8 cellular contexts compared by ENCODE assay signal in genomic region chr6:26568601-26569432, GRCh38. TPM values are rescaled to one million over a fixed set of nuclear protein-coding genes. Genes with fewer than 3 reads are reported as not detected.
DNase-seq lines count a peak whose midpoint lies in the region; ATAC-seq and TF ChIP-seq lines count a peak whose summit lies in the region.

No MANE protein-coding gene starts in this region.

- H3K36me3 Mint-ChIP-seq in activated CD8-positive, alpha-beta memory T cell treated with anti-CD3 and anti-CD28 coated beads, Interleukin-2, amount 10 ng/mL, durations not matched to agents 7 days and 5 days, result peaks cover 3% of the 10 kb centered on the region
- peaks cover 12% of the 10 kb centered on the region for H3K36me3 Mint-ChIP-seq in endothelial cell (ENCODE audit: low read depth, unreplicated experiment)
- H3K36me3 Mint-ChIP-seq in mesothelial cell of epicardium, result no peaks in the 10 kb centered on the region

- no peaks in the 10 kb centered on the region for H3K9me3 ChIP-seq in HUES48 (ENCODE audit: control insufficient read depth, insufficient read depth, low read length)

- peak overlapping the region; percentile 93 for H3K27ac Mint-ChIP-seq in activated CD8-positive, alpha-beta memory T cell treated with anti-CD3 and anti-CD28 coated beads, Interleukin-2, amount 10 ng/mL, durations not matched to agents 7 days and 5 days
- H3K27ac Mint-ChIP-seq in endothelial cell (ENCODE audit: unreplicated experiment), result peak overlapping the region; percentile 94
- H3K27ac Mint-ChIP-seq in mesothelial cell of epicardium, result peak overlapping the region; percentile 93

- H3K9ac ChIP-seq in HUES48 (ENCODE audit: low read depth, low read length), result no peak overlapping the region

- CTCF ChIA-PET in activated CD8-positive, alpha-beta memory T cell treated with anti-CD3 and anti-CD28 coated beads, Interleukin-2, amount 10 ng/mL, durations not matched to agents 7 days and 5 days (lab: Charles Lee), result interaction anchor here (0.7 to 6.0 kb wide), 20 partner anchors 10 to 299 kb away, joined by 3 to 68 read pairs (median 6); partner anchors contain the start of gene HMGN4

- no peaks in the 10 kb centered on the region for H3K36me3 ChIP-seq in HUES48 (ENCODE audit: control insufficient read depth, insufficient read depth, low read length)

- DNase-seq in CD1c-positive myeloid dendritic cell (ENCODE audit: extremely low spot score), result peak; percentile 98
- peak; percentile 90 for DNase-seq in NOMO-1 treated with dmso at 0.1 percent for 144 hours (lab: John Stamatoyannopoulos, UW; ENCODE audit: unreplicated experiment)
- peak; percentile 97 for DNase-seq in activated CD8-positive, alpha-beta memory T cell treated with anti-CD3 and anti-CD28 coated beads, Interleukin-2, amount 10 ng/mL, durations not matched to agents 7 days and 5 days
- DNase-seq in endothelial cell (ENCODE audit: low spot score), result peak; percentile 96
- peak; percentile 90 to 100 for DNase-seq in mesothelial cell of epicardium (ENCODE audit: low spot score in 2 of 2, unreplicated experiment in 2 of 2)
- peak; percentile 86 to 90 for DNase-seq in stimulated activated CD8-positive, alpha-beta memory T cell treated with anti-CD3 and anti-CD28 coated beads, Interleukin-15, amount 100 ng/mL, for 48 hours (ENCODE audit: low read depth in 2 of 2)

- peak; percentile 68 for ATAC-seq in GM21367 (IDR thresholded peaks at IDR 0.05; ENCODE audit: unreplicated experiment)
- peak; percentile 80 for ATAC-seq in activated CD8-positive, alpha-beta memory T cell treated with anti-CD3 and anti-CD28 coated beads, Interleukin-2, amount 10 ng/mL, durations not matched to agents 7 days and 5 days

- no peaks in the 10 kb centered on the region for H3K27me3 ChIP-seq in HUES48 (ENCODE audit: control insufficient read depth, insufficient read depth, low read length)

- H3K27me3 Mint-ChIP-seq in activated CD8-positive, alpha-beta memory T cell treated with anti-CD3 and anti-CD28 coated beads, Interleukin-2, amount 10 ng/mL, durations not matched to agents 7 days and 5 days, result peaks cover 5% of the 10 kb centered on the region
- H3K27me3 Mint-ChIP-seq in endothelial cell (ENCODE audit: unreplicated experiment) (peaks cover 21% of the 10 kb centered on the region), mesothelial cell of epicardium (ENCODE audit: low read depth) (peaks cover 3% of the 10 kb centered on the region)

- TF ChIP-seq CTCF in endothelial cell (IDR thresholded peaks at IDR 0.05; ENCODE audit: unreplicated experiment), result no peak
- no peak for TF ChIP-seq CTCF in mesothelial cell of epicardium (IDR thresholded peaks at IDR 0.05; ENCODE audit: unreplicated experiment)

- H3K4me1 Mint-ChIP-seq in activated CD8-positive, alpha-beta memory T cell treated with anti-CD3 and anti-CD28 coated beads, Interleukin-2, amount 10 ng/mL, durations not matched to agents 7 days and 5 days, result peaks cover 38% of the 10 kb centered on the region
- H3K4me1 Mint-ChIP-seq in endothelial cell (ENCODE audit: unreplicated experiment), result peaks cover 11% of the 10 kb centered on the region
- H3K4me1 Mint-ChIP-seq in mesothelial cell of epicardium, result peaks cover 16% of the 10 kb centered on the region

- peak overlapping the region; percentile 98 for H3K4me3 Mint-ChIP-seq in activated CD8-positive, alpha-beta memory T cell treated with anti-CD3 and anti-CD28 coated beads, Interleukin-2, amount 10 ng/mL, durations not matched to agents 7 days and 5 days
- H3K4me3 Mint-ChIP-seq in endothelial cell (ENCODE audit: unreplicated experiment), result peak overlapping the region; percentile 98
- peak overlapping the region; percentile 94 for H3K4me3 Mint-ChIP-seq in mesothelial cell of epicardium

- no peaks in the 10 kb centered on the region for H3K9me3 Mint-ChIP-seq in activated CD8-positive, alpha-beta memory T cell treated with anti-CD3 and anti-CD28 coated beads, Interleukin-2, amount 10 ng/mL, durations not matched to agents 7 days and 5 days (ENCODE audit: low read depth)
- H3K9me3 Mint-ChIP-seq in endothelial cell (ENCODE audit: unreplicated experiment), result no peaks in the 10 kb centered on the region
- no peaks in the 10 kb centered on the region for H3K9me3 Mint-ChIP-seq in mesothelial cell of epicardium

- peak overlapping the region; percentile 86 for H3K4me3 ChIP-seq in HUES48 (ENCODE audit: low read depth, low read length)

- H3K27ac ChIP-seq in HUES48 (ENCODE audit: low read depth, low read length), result no peak overlapping the region

- H3K4me1 ChIP-seq in HUES48 (ENCODE audit: control insufficient read depth, insufficient read depth, low read length), result no peaks in the 10 kb centered on the region

RNA-seq across cellular contexts. Expression of gene ABT1, which starts 27.9 kb away (rescaled TPM):
- 10 to 100 TPM; 23.4 to 30.0 TPM for total RNA-seq in activated CD8-positive, alpha-beta memory T cell treated with anti-CD3 and anti-CD28 coated beads, Interleukin-2, amount 10 ng/mL, durations not matched to agents 7 days and 5 days
- total RNA-seq in endothelial cell (ENCODE audit: unreplicated experiment) (20.4 TPM), mesothelial cell of epicardium (21.8 to 22.6 TPM (median 21.9 TPM) in 3 replicates)

RNA-seq across cellular contexts. Expression of gene HMGN4, which starts 30.7 kb away (rescaled TPM):
- total RNA-seq in activated CD8-positive, alpha-beta memory T cell treated with anti-CD3 and anti-CD28 coated beads, Interleukin-2, amount 10 ng/mL, durations not matched to agents 7 days and 5 days, result 10 to 100 TPM; 75.6 to 78.4 TPM
- total RNA-seq in endothelial cell (ENCODE audit: unreplicated experiment) (27.2 TPM), mesothelial cell of epicardium (49.4 to 60.5 TPM (median 54.1 TPM) in 3 replicates)
